22 cellular contexts compared by ENCODE assay signal in genomic region chr10:120738658-120739057, GRCh38.
DNase-seq lines count a peak whose midpoint lies in the region; ATAC-seq and TF ChIP-seq lines count a peak whose summit lies in the region.
"Had no signal": no experiment of that assay in that cellular context is flagged by ENCODE, and none has a peak within 500 bp of the region (broad histone marks: within the 10 kb centered on the region; RNA-seq: fewer than 3 reads in every experiment).

No MANE protein-coding gene starts in this region.

- H3K4me3 Mint-ChIP-seq in CD8-positive, alpha-beta T cell, result no peak overlapping the region
- H3K4me3 Mint-ChIP-seq: CD4-positive, alpha-beta memory T cell had no signal

- H3K56ac ChIP-seq in mesendoderm (ENCODE audit: low read length), result no peak overlapping the region

- WGBS in mesendoderm (ENCODE audit: extremely low coverage, insufficient coverage, low lambda C conversion rate), result no CpG with 5 or more reads among the region's 3 CpGs

- ATAC-seq in foreskin keratinocyte, result peak; percentile 54
- no peak for ATAC-seq in HG02973 (IDR thresholded peaks at IDR 0.05; ENCODE audit: unreplicated experiment)
- no peak for ATAC-seq in HG02852 (IDR thresholded peaks at IDR 0.05; ENCODE audit: unreplicated experiment)
- ATAC-seq in CD8-positive, alpha-beta T cell, result no peak
- ATAC-seq: HepG2, K562 had no signal

- H3K9ac ChIP-seq in mesendoderm (ENCODE audit: low read length), result no peak overlapping the region
- H3K9ac ChIP-seq: BLaER1 treated with 17β-estradiol and CSF1 and Interleukin-3, amounts not matched to agents 10 nM and 100 nM had no signal

- H3K36me3 ChIP-seq in mesendoderm (ENCODE audit: control insufficient read depth, insufficient read depth, low read length) (no peaks in the 10 kb centered on the region), Peyer's patch (no peaks in the 10 kb centered on the region)
- no peaks in the 10 kb centered on the region for H3K36me3 ChIP-seq in CD8-positive, alpha-beta T cell (ENCODE audit: insufficient read depth, low read length)
- H3K36me3 ChIP-seq: BLaER1 treated with 17β-estradiol and CSF1 and Interleukin-3, amounts not matched to agents 10 nM and 100 nM had no signal

- H3K27ac Mint-ChIP-seq in CD8-positive, alpha-beta T cell, result no peak overlapping the region
- H3K27ac Mint-ChIP-seq: CD4-positive, alpha-beta memory T cell had no signal

- no peak overlapping the region for H3K23ac ChIP-seq in mesendoderm (ENCODE audit: low read length)

- H2BK120ac ChIP-seq in mesendoderm (ENCODE audit: low read depth, low read length), result no peak overlapping the region

- H4K8ac ChIP-seq in mesendoderm (ENCODE audit: low read depth, low read length), result no peak overlapping the region

- DNase-seq in Caki2 (ENCODE audit: low read depth), result peak; percentile 27
- peak; percentile 12 for DNase-seq in RWPE1 (ENCODE audit: low spot score)
- DNase-seq in foreskin keratinocyte, result peak in 1 of 2 donors; percentile 19
- DNase-seq in mesendoderm, result peak; percentile 94
- no peak for DNase-seq in Peyer's patch
- no peak for DNase-seq in CD8-positive, alpha-beta T cell
- DNase-seq: Calu3; CD4-positive, alpha-beta memory T cell; DMS153; GOT3; MM.1S; NCI-H1048; NCI-H1436; NCI-H1930; NCI-H2227 treated with DMSO at 0.1 percent for 48 hours; NCI-H510A had no signal

- no peaks in the 10 kb centered on the region for H3K9me3 ChIP-seq in Peyer's patch
- no peaks in the 10 kb centered on the region for H3K9me3 ChIP-seq in CD8-positive, alpha-beta T cell (ENCODE audit: low read length)
- H3K9me3 ChIP-seq: BLaER1 treated with 17β-estradiol and CSF1 and Interleukin-3, amounts not matched to agents 10 nM and 100 nM had no signal

- H3K4me2 ChIP-seq in mesendoderm (ENCODE audit: low read length), result no peak overlapping the region
- H3K4me2 ChIP-seq: BLaER1 treated with 17β-estradiol and CSF1 and Interleukin-3, amounts not matched to agents 10 nM and 100 nM had no signal

- H3K27me3 ChIP-seq in foreskin keratinocyte (peaks cover 32% of the 10 kb centered on the region), mesendoderm (ENCODE audit: insufficient read depth, low read length, poor library complexity) (no peaks in the 10 kb centered on the region), Peyer's patch (no peaks in the 10 kb centered on the region)
- H3K27me3 ChIP-seq in CD8-positive, alpha-beta T cell (ENCODE audit: insufficient read depth, low read length), result peaks cover 3% of the 10 kb centered on the region
- H3K27me3 ChIP-seq: BLaER1 treated with 17β-estradiol and CSF1 and Interleukin-3, amounts not matched to agents 10 nM and 100 nM had no signal

- CTCF ChIA-PET in RWPE1 (lab: Yijun Ruan, JAX), result interaction anchor here (0.6 to 1.7 kb wide), 2 partner anchors 216 to 315 kb away, joined by 4 to 6 read pairs; no protein-coding TSS in a partner anchor
- CTCF ChIA-PET in CD8-positive, alpha-beta T cell (lab: Charles Lee), result interaction anchor here (0.7 kb wide), 1 partner anchor 9 kb away, joined by 4 read pairs; no protein-coding TSS in a partner anchor

- H2AK5ac ChIP-seq in mesendoderm (ENCODE audit: low read length), result no peak overlapping the region

- H3K4me1 ChIP-seq in foreskin keratinocyte (no peaks in the 10 kb centered on the region), mesendoderm (ENCODE audit: control insufficient read depth, low read depth, low read length) (peaks cover 3% of the 10 kb centered on the region), Peyer's patch (no peaks in the 10 kb centered on the region)
- H3K4me1 ChIP-seq in CD8-positive, alpha-beta T cell (ENCODE audit: insufficient read depth, low read length), result no peaks in the 10 kb centered on the region
- H3K4me1 ChIP-seq: BLaER1 treated with 17β-estradiol and CSF1 and Interleukin-3, amounts not matched to agents 10 nM and 100 nM had no signal

- no peaks in the 10 kb centered on the region for H3K79me2 ChIP-seq in mesendoderm (ENCODE audit: control insufficient read depth, insufficient read depth, low read length)

- H3K79me1 ChIP-seq in mesendoderm (ENCODE audit: low read length), result no peaks in the 10 kb centered on the region

- no peak for TF ChIP-seq POLR2A in Peyer's patch (IDR thresholded peaks at IDR 0.05)

- intact Hi-C loops in CD8-positive, alpha-beta T cell (cut with DNase I, micrococcal nuclease), result loop anchor here in 1 of 2 experiments (5.0 kb wide), 1 partner anchor 986 kb away; no protein-coding TSS in a partner anchor

- no peaks in the 10 kb centered on the region for H3K9me3 Mint-ChIP-seq in CD8-positive, alpha-beta T cell

- TF ChIP-seq CTCF in RWPE1 (conservative IDR thresholded peaks at IDR 0.05; ENCODE audit: low read depth) (no peak), foreskin keratinocyte (conservative IDR thresholded peaks at IDR 0.05) (no peak), Peyer's patch (IDR thresholded peaks at IDR 0.05) (no peak)
- TF ChIP-seq CTCF in CD8-positive, alpha-beta T cell (IDR thresholded peaks at IDR 0.05), result no peak

- no peak overlapping the region for H3K4ac ChIP-seq in mesendoderm (ENCODE audit: low read depth, low read length)

- H4K5ac ChIP-seq in mesendoderm (ENCODE audit: low read length), result no peak overlapping the region

- no peak overlapping the region for H3K4me3 ChIP-seq in mesendoderm (ENCODE audit: low read length)
- H3K4me3 ChIP-seq in Peyer's patch, result no peak overlapping the region
- H3K4me3 ChIP-seq in CD8-positive, alpha-beta T cell (ENCODE audit: low read depth, low read length), result no peak overlapping the region
- H3K4me3 ChIP-seq: BLaER1 treated with 17β-estradiol and CSF1 and Interleukin-3, amounts not matched to agents 10 nM and 100 nM; K562 had no signal

- H3K27ac ChIP-seq in RWPE1 (no peak overlapping the region), foreskin keratinocyte (no peak overlapping the region), mesendoderm (ENCODE audit: low read depth, low read length) (no peak overlapping the region), Peyer's patch (no peak overlapping the region)
- H3K27ac ChIP-seq in CD8-positive, alpha-beta T cell (ENCODE audit: low read depth, low read length), result no peak overlapping the region
- H3K27ac ChIP-seq: 22Rv1; BLaER1 treated with 17β-estradiol and CSF1 and Interleukin-3, amounts not matched to agents 10 nM and 100 nM had no signal

- H2BK5ac ChIP-seq in mesendoderm (ENCODE audit: low read length), result no peak overlapping the region

- H3K18ac ChIP-seq in mesendoderm (ENCODE audit: low read length), result no peak overlapping the region

- peaks cover 2% of the 10 kb centered on the region for H3K27me3 Mint-ChIP-seq in CD8-positive, alpha-beta T cell (ENCODE audit: low read depth)

- H2BK15ac ChIP-seq in mesendoderm (replicated peaks; ENCODE audit: low read depth), result no peak overlapping the region

- no peaks in the 10 kb centered on the region for H3K36me3 Mint-ChIP-seq in CD8-positive, alpha-beta T cell
- H3K36me3 Mint-ChIP-seq: CD4-positive, alpha-beta memory T cell had no signal

- POLR2A ChIA-PET in RWPE1 (lab: Yijun Ruan, JAX; ENCODE audit: low non-redundant PET), result no interaction called here
- POLR2A ChIA-PET in CD8-positive, alpha-beta T cell (lab: Charles Lee), result no interaction called here

- H3K4me1 Mint-ChIP-seq in CD8-positive, alpha-beta T cell (ENCODE audit: low read depth), result no peaks in the 10 kb centered on the region
- H3K4me1 Mint-ChIP-seq: CD4-positive, alpha-beta memory T cell had no signal

- in situ Hi-C loops in Caki2 (cut with HindIII; ENCODE audit: low pct_unique_long_range_greater_than_20kb, low sequenced_read_pairs), result no loop called here

Comparison
In these comparisons a context has a peak if more than half of its experiments do, and no peak if none do; other contexts are left out.
1. DNase-seq: peak in Caki2 (single experiment), RWPE1 (single experiment) and mesendoderm (single experiment); none in Peyer's patch (0 of 3) and CD8-positive, alpha-beta T cell (0 of 7).